15 cellular contexts compared by ENCODE assay signal in the genomic region with DNA sequence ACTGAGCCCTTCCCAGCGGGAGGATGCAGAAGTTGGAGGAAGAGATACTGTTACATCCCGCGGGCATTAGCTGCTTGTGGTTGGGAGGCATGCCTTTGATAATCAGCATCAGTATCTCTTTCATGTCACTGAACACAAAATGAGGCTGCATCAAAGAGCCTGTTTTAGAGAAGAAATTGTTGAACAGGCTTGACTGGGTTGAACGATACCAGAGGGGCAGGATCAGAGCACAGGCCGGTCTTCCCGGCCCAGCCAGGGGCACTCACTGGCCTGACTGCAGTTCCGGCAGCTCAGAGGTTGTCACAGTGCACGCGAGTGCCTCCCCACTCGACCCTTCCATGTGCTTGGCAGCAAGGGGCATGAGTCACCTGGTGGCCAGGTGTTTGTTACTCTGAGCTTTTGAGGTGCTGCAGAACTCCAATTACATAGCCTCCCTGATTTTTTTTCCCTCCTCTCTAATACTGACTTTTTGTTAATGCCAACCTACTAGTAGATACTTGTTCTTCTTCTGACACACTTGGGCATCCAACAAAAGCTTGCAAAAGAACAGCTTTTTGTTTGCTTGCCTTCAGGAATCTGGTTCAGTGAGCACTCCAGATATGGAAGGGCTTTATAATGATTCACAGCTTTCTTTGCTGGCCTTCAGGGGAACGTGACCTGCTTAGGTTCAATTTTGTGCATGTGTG.
DNase-seq lines count a peak whose midpoint lies in the region; ATAC-seq, FAIRE-seq and TF ChIP-seq lines count a peak whose summit lies in the region.
"Had no signal": no experiment of that assay in that cellular context is flagged by ENCODE, and none has a peak within 500 bp of the region (broad histone marks: within the 10 kb centered on the region; RNA-seq: fewer than 3 reads in every experiment).

No MANE protein-coding gene starts in this region.

- H3K9ac ChIP-seq in HCT116 (ENCODE audit: low read length) (no peak overlapping the region), kidney (ENCODE audit: low read length in 2 of 2) (no peak overlapping the region)
- H3K9ac ChIP-seq: parathyroid adenoma had no signal

- TF ChIP-seq RAD21 in HCT116 (IDR thresholded peaks at IDR 0.05; ENCODE audit: low read depth): no peak

- peak; percentile 45 for ATAC-seq in HCT116
- ATAC-seq in left cardiac atrium: no peak
- ATAC-seq: activated T-cell treated with anti-CD3 and anti-CD28 coated beads, Interleukin-2, amount 50 U/mL, for 72 hours; HepG2; left ventricle myocardium superior had no signal

- H3K27ac ChIP-seq in HCT116 (ENCODE audit: low read depth, low read length): no peak overlapping the region
- no peak overlapping the region for H3K27ac ChIP-seq in SJCRH30
- no peak overlapping the region for H3K27ac ChIP-seq in kidney (ENCODE audit: low read depth in 2 of 2, low read length in 2 of 2)
- H3K27ac ChIP-seq: parathyroid adenoma had no signal

- intact Hi-C loops in HCT116 (cut with micrococcal nuclease) (no loop called here), kidney (cut with DNase I) (no loop called here), cardiac septum (cut with DNase I) (no loop called here), left cardiac atrium (cut with DNase I) (no loop called here)

- H3K27me3 ChIP-seq in HCT116 (ENCODE audit: insufficient read depth, low read length): no peaks in the 10 kb centered on the region
- H3K27me3 ChIP-seq in SJCRH30: no peaks in the 10 kb centered on the region

- no peak overlapping the region for H2AFZ ChIP-seq in HCT116 (ENCODE audit: low read depth, low read length, poor library complexity, severe bottlenecking)
- H2AFZ ChIP-seq: parathyroid adenoma had no signal

- H3K9me3 ChIP-seq in HCT116 (ENCODE audit: control insufficient read depth in 1 of 2, insufficient read depth in 1 of 2, low read depth in 1 of 2, low read length in 2 of 2) (no peaks in the 10 kb centered on the region), SJCRH30 (replicated peaks) (no peaks in the 10 kb centered on the region), kidney (ENCODE audit: control insufficient read depth in 1 of 2, low read length in 2 of 2) (no peaks in the 10 kb centered on the region)

- H3K9me3 Mint-ChIP-seq in type B pancreatic cell: peaks cover 3% of the 10 kb centered on the region
- H3K9me3 Mint-ChIP-seq: activated B cell treated with CpG ODN at 0.5 μM for 24 hours; activated T-cell treated with anti-CD3 and anti-CD28 coated beads, Interleukin-2, amount 50 U/mL, for 72 hours had no signal

- H3K4me1 ChIP-seq in HCT116 (ENCODE audit: control insufficient read depth in 1 of 2, insufficient read depth in 2 of 2, low read length in 2 of 2) (peaks cover 0 to 9% of the 10 kb centered on the region in 2 experiments; a peak in 2 of 4 replicates), SJCRH30 (no peaks in the 10 kb centered on the region), kidney (ENCODE audit: control insufficient read depth in 1 of 2, insufficient read depth in 1 of 2, low read depth in 1 of 2, low read length in 2 of 2) (peaks cover 0 to 3% of the 10 kb centered on the region in 2 donors)
- H3K4me1 ChIP-seq: parathyroid adenoma had no signal

- CTCF ChIA-PET in HCT116 (lab: Charles Lee): no interaction called here

- H3K4me3 Mint-ChIP-seq in type B pancreatic cell: peak overlapping the region; percentile 20
- H3K4me3 Mint-ChIP-seq: activated B cell treated with CpG ODN at 0.5 μM for 24 hours; activated T-cell treated with anti-CD3 and anti-CD28 coated beads, Interleukin-2, amount 50 U/mL, for 72 hours had no signal

- H3K36me3 Mint-ChIP-seq in type B pancreatic cell: peaks cover 6% of the 10 kb centered on the region

- POLR2A ChIA-PET in HCT116 (lab: Charles Lee): no interaction called here

- no peak for TF ChIP-seq POLR2A in HCT116 (IDR thresholded peaks at IDR 0.05; ENCODE audit: borderline replicate concordance, extremely low read depth, insufficient read depth, insufficient read length)

- H3K36me3 ChIP-seq in HCT116 (ENCODE audit: control insufficient read depth in 1 of 2, insufficient read depth in 2 of 2, low read length in 2 of 2) (no peaks in the 10 kb centered on the region), SJCRH30 (no peaks in the 10 kb centered on the region), kidney (ENCODE audit: control insufficient read depth in 1 of 2, insufficient read depth in 2 of 2, low read length in 2 of 2) (no peaks in the 10 kb centered on the region)

- H3K9me2 ChIP-seq in HCT116 (ENCODE audit: insufficient read depth): no peaks in the 10 kb centered on the region

- no peak overlapping the region for H3K4me2 ChIP-seq in HCT116 (ENCODE audit: low read length)

- H3K27ac Mint-ChIP-seq in type B pancreatic cell: peak overlapping the region; percentile 88
- H3K27ac Mint-ChIP-seq: activated B cell treated with CpG ODN at 0.5 μM for 24 hours; activated T-cell treated with anti-CD3 and anti-CD28 coated beads, Interleukin-2, amount 50 U/mL, for 72 hours had no signal

- no TSS peak for BruUV-seq in HCT116 (replicated peaks; lab: Mats Ljungman, UMichigan)

- no peaks in the 10 kb centered on the region for H4K20me1 ChIP-seq in HCT116 (ENCODE audit: insufficient read depth)

- DNase-seq in HCT116 (ENCODE audit: low read depth, low spot score) (no peak), SJCRH30 (peak; percentile 6 to 28), kidney (peak; percentile 80), type B pancreatic cell (ENCODE audit: extremely low spot score, unreplicated experiment) (no peak), SIG-M5 treated with dmso at 0.1 percent for 504 hours (lab: John Stamatoyannopoulos, UW; ENCODE audit: unreplicated experiment) (no peak), cardiac septum (ENCODE audit: low spot score) (no peak), left cardiac atrium (no peak)
- DNase-seq: activated B cell treated with CpG ODN at 0.5 μM for 24 hours; activated T-cell treated with anti-CD3 and anti-CD28 coated beads, Interleukin-2, amount 50 U/mL, for 72 hours; GDM1; left ventricle myocardium superior; NCI-H187; RPMI8226 had no signal

- no peaks in the 10 kb centered on the region for H3K79me2 ChIP-seq in HCT116 (ENCODE audit: insufficient read depth, low read length)
- H3K79me2 ChIP-seq: parathyroid adenoma had no signal

- no peaks in the 10 kb centered on the region for H3K27me3 Mint-ChIP-seq in type B pancreatic cell
- H3K27me3 Mint-ChIP-seq: activated B cell treated with CpG ODN at 0.5 μM for 24 hours had no signal

- no peak for FAIRE-seq in kidney (lab: Jason Lieb, UNC)
- FAIRE-seq: HepG2 had no signal

- no peak for TF ChIP-seq CTCF in HCT116 (IDR thresholded peaks at IDR 0.05 in 2 of 3, conservative IDR thresholded peaks at IDR 0.05 in 1 of 3; ENCODE audit: borderline replicate concordance in 1 of 3, insufficient read depth in 1 of 3, low read depth in 2 of 3, low read length in 2 of 3)
- no peak for TF ChIP-seq CTCF in kidney (IDR thresholded peaks at IDR 0.05; ENCODE audit: borderline replicate concordance, extremely low read depth, insufficient read depth)
- TF ChIP-seq CTCF in type B pancreatic cell (conservative IDR thresholded peaks at IDR 0.05): no peak

- peaks cover 56% of the 10 kb centered on the region for H3K4me1 Mint-ChIP-seq in type B pancreatic cell (ENCODE audit: unreplicated experiment)

- H3K4me3 ChIP-seq in HCT116 (replicated peaks in 1 of 2; ENCODE audit: low read depth in 1 of 2, low read length in 2 of 2) (no peak overlapping the region), SJCRH30 (no peak overlapping the region), kidney (ENCODE audit: low read length in 2 of 2) (no peak overlapping the region)

- RAD21 ChIA-PET in HCT116 (lab: Charles Lee; ENCODE audit: low non-redundant PET in 1 of 2, low total read pairs in 2 of 2, uncharacterized antibody in 2 of 2, unreplicated experiment in 2 of 2): no interaction called here

TF ChIP-seq in HCT116, 20 proteins besides CTCF, POLR2A, EP300 and RAD21:
- TF ChIP-seq ZBTB33 (IDR thresholded peaks at IDR 0.05; ENCODE audit: extremely low read depth, insufficient replicate concordance, low read length) (no peak), TCF7L2 (IDR thresholded peaks at IDR 0.05; ENCODE audit: borderline replicate concordance, extremely low read depth, insufficient read depth, insufficient read length) (peak; percentile 64), MAX (IDR thresholded peaks at IDR 0.05) (peak; percentile 35; the same call in 1 of the 2 replicates)

Comparison
In these comparisons a context has a peak if more than half of its experiments do, and no peak if none do; other contexts are left out.
1. DNase-seq: peak in SJCRH30 (2 of 2) and kidney (single experiment); none in HCT116 (single experiment), type B pancreatic cell (single experiment), SIG-M5 treated with dmso at 0.1 percent for 504 hours (single experiment), cardiac septum (single experiment) and left cardiac atrium (single experiment).